8 cellular contexts compared by ENCODE assay signal in the genomic region with DNA sequence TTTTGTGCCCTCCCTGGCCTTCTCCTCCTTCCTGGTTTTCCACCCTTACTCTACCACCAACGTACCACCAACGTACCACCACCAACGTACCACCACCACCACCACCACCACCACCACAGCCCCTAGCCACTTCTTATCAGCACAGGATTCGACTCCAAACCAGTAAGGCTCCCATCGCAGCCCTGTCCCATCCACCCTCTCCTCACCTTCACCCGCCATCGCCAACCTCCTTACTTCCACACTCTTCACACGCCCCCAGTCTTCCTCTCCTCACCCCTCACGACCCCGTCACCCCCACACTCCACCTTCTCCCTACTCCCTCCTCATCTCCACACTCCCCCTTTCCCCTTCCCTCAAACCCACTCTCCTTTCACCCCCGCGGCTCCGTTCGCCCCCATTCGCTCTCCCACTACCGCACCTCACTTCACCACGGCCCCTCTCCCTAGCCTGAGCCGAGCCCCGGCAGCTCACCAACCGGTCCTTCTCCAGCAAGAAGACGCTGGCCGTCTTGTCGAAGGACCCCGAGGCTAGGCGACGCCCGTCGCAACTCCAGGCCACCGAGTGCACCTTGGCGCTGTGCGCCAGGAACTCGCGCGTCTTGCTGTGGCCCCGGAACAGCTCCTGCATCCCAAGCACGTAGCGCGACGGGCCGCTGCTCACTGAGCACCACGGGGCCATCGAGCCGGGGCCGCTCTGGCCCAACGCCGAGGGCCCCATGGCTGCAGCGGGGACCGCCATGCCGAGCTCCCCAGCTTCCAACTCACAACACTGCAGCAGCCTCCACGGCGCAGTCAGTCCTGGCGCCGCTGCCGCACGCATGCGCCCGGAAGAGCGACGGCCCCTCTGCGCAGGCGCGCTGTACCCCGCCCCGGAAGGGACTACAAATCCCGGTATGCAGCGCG. TPM values are rescaled to one million over a fixed set of nuclear protein-coding genes. Genes with fewer than 3 reads are reported as not detected.
A peak's percentile ranks its signal among the peaks of the same experiment; 100 is the strongest.
DNase-seq lines count a peak whose midpoint lies in the region; FAIRE-seq and TF ChIP-seq lines count a peak whose summit lies in the region.
"Not testable (repeated sequence)": the region's sequence is repeated elsewhere in the genome, so short reads cannot be mapped to it uniquely, and the experiment has no call there.

A gene with protein sequence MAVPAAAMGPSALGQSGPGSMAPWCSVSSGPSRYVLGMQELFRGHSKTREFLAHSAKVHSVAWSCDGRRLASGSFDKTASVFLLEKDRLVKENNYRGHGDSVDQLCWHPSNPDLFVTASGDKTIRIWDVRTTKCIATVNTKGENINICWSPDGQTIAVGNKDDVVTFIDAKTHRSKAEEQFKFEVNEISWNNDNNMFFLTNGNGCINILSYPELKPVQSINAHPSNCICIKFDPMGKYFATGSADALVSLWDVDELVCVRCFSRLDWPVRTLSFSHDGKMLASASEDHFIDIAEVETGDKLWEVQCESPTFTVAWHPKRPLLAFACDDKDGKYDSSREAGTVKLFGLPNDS (minus strand): TSS at position 845 of the 902 bp plus-strand sequence. CDS start 107 bp downstream, at position 738.

- not testable (repeated sequence) for FAIRE-seq in H54 (lab: Jason Lieb, UNC)

- H3K36me3 ChIP-seq in GM06990 (ENCODE audit: control insufficient read depth, insufficient read depth, low read length); mammary epithelial cell (ENCODE audit: insufficient read depth, low read length); hepatocyte (replicated peaks; ENCODE audit: insufficient read depth, low read depth); stomach smooth muscle (ENCODE audit: control insufficient read depth in 2 of 2, insufficient read depth in 2 of 2, low read length in 2 of 2): not testable (repeated sequence)
- peaks cover 12% of the 10 kb centered on the region for H3K36me3 ChIP-seq in HUES64 (ENCODE audit: insufficient read depth, low read length)

- peak; percentile 85 for DNase-seq in GM06990 (ENCODE audit: extremely low read depth, insufficient read length)
- DNase-seq in H54 (ENCODE audit: insufficient read length, low spot score) = not testable (repeated sequence)
- DNase-seq in activated CD4-positive, alpha-beta T cell treated with anti-CD3 and anti-CD28 coated beads for 48 hours = peak; percentile 77
- peak; percentile 70 for DNase-seq in mammary epithelial cell
- peak; percentile 86 for DNase-seq in hepatocyte (ENCODE audit: low spot score)
- DNase-seq in posterior vena cava (ENCODE audit: low spot score) = peak; percentile 91

- H4K20me1 ChIP-seq in mammary epithelial cell (ENCODE audit: insufficient read depth, low read length); hepatocyte (ENCODE audit: insufficient read depth, poor library complexity, severe bottlenecking): not testable (repeated sequence)

- not testable (repeated sequence) for H3K4me2 ChIP-seq in mammary epithelial cell (ENCODE audit: insufficient read depth, low read depth, low read length)
- H3K4me2 ChIP-seq in hepatocyte = peak within 1 kb of the TSS; percentile 78

- not testable (repeated sequence) for H3K4me1 ChIP-seq in HUES64 (ENCODE audit: insufficient read depth, low read length); mammary epithelial cell (ENCODE audit: insufficient read depth, low read length); hepatocyte (ENCODE audit: insufficient read depth); stomach smooth muscle (ENCODE audit: control insufficient read depth, insufficient read depth, low read length)

- intact Hi-C loops in mammary epithelial cell (cut with micrococcal nuclease); posterior vena cava (cut with DNase I): not testable (repeated sequence)

- dilution Hi-C loops in mammary epithelial cell (cut with HindIII; ENCODE audit: low sequenced_read_pairs) = not testable (repeated sequence)

- peak; percentile 72 for TF ChIP-seq POLR2A in H54 (IDR thresholded peaks at IDR 0.05; ENCODE audit: low read depth, low read length)

- H3K27ac ChIP-seq in HUES64 (ENCODE audit: low read depth, low read length) = peak within 1 kb of the TSS; percentile 65; the same call in 1 of the 2 replicates
- not testable (repeated sequence) for H3K27ac ChIP-seq in mammary epithelial cell (ENCODE audit: insufficient read depth, low read depth, low read length); hepatocyte; stomach smooth muscle (ENCODE audit: low read length)

- H2AFZ ChIP-seq in mammary epithelial cell (ENCODE audit: low read depth, low read length) (peak within 1 kb of the TSS; percentile 91), hepatocyte (peak within 1 kb of the TSS; percentile 88)

- WGBS in HUES64 = under 1% methylated on average over 45 of the region's 67 CpGs
- under 1% methylated on average over 18 of the region's 67 CpGs for WGBS in mammary epithelial cell (ENCODE audit: low coverage, missing lambda C conversion rate)
- WGBS in hepatocyte (ENCODE audit: low lambda C conversion rate, missing lambda C conversion rate) = 1% methylated on average over 48 of the region's 67 CpGs

- TSS peak; percentile 23 for BruUV-seq in mammary epithelial cell (replicated peaks; lab: Mats Ljungman, UMichigan)

- H3K79me2 ChIP-seq in mammary epithelial cell (ENCODE audit: insufficient read depth, low read length) (peaks cover 17% of the 10 kb centered on the region), hepatocyte (peaks cover 10% of the 10 kb centered on the region)

- peak within 1 kb of the TSS; percentile 77 for H3K4me3 ChIP-seq in GM06990 (replicated peaks; ENCODE audit: low read depth, low read length)
- peak within 1 kb of the TSS; percentile 82 for H3K4me3 ChIP-seq in HUES64 (ENCODE audit: low read length)
- H3K4me3 ChIP-seq in mammary epithelial cell (replicated peaks in 1 of 3; ENCODE audit: insufficient read depth in 1 of 3, low read depth in 2 of 3, low read length in 3 of 3) = peak within 1 kb of the TSS; percentile 61 to 78 (median 71)
- peak within 1 kb of the TSS; percentile 96 for H3K4me3 ChIP-seq in hepatocyte
- peak within 1 kb of the TSS; percentile 59 to 76 for H3K4me3 ChIP-seq in stomach smooth muscle (ENCODE audit: low read length in 2 of 2)

- H3K9me2 ChIP-seq in hepatocyte (replicated peaks; ENCODE audit: insufficient read depth) = not testable (repeated sequence)

- in situ Hi-C loops in mammary epithelial cell (cut with MboI; ENCODE audit: low sequenced_read_pairs in 2 of 2) = not testable (repeated sequence)

- not testable (repeated sequence) for TF ChIP-seq CTCF in GM06990 (IDR thresholded peaks at IDR 0.05; ENCODE audit: insufficient read depth, low read length, poor library complexity, severe bottlenecking); mammary epithelial cell (conservative IDR thresholded peaks at IDR 0.05 in 1 of 2, IDR thresholded peaks at IDR 0.05 in 1 of 2; ENCODE audit: extremely low read depth in 1 of 2, insufficient read depth in 1 of 2, low read depth in 1 of 2, low read length in 2 of 2); hepatocyte (IDR thresholded peaks at IDR 0.05; ENCODE audit: poor library complexity)

- not testable (repeated sequence) for H3K27me3 ChIP-seq in GM06990 (replicated peaks; ENCODE audit: control insufficient read depth, insufficient read depth, low read length); HUES64 (ENCODE audit: insufficient read depth, low read length); mammary epithelial cell (ENCODE audit: insufficient read depth, low read length); hepatocyte; stomach smooth muscle (ENCODE audit: control insufficient read depth in 1 of 2, insufficient read depth in 2 of 2, low read length in 2 of 2)

- CTCF ChIA-PET in mammary epithelial cell (lab: Charles Lee; ENCODE audit: low non-redundant PET) = not testable (repeated sequence)

- not testable (repeated sequence) for H3K9me3 ChIP-seq in HUES64 (ENCODE audit: insufficient read depth, low read depth, low read length); mammary epithelial cell (replicated peaks; ENCODE audit: insufficient read depth, low read length); hepatocyte (ENCODE audit: low read depth); stomach smooth muscle (ENCODE audit: control insufficient read depth in 2 of 2, low read length in 2 of 2)

- H3K9ac ChIP-seq in HUES64 (ENCODE audit: low read depth, low read length) = peak within 1 kb of the TSS; percentile 86
- H3K9ac ChIP-seq in mammary epithelial cell (ENCODE audit: insufficient read depth, low read length) = peak within 1 kb of the TSS; percentile 32
- peak within 1 kb of the TSS in 1 of 2 donors; percentile 15 for H3K9ac ChIP-seq in stomach smooth muscle (ENCODE audit: low read length in 2 of 2)

RNA-seq across cellular contexts. Expression of the gene that starts here (rescaled TPM):
- 67.6 TPM for polyA plus RNA-seq in HUES64 (2013, experiment 1 of 2)
- polyA plus RNA-seq in HUES64 (2013, experiment 2 of 2) = 67.4 TPM
- 10 to 100 TPM; 79.2 to 91.2 TPM for total RNA-seq in mammary epithelial cell
- polyA plus RNA-seq in mammary epithelial cell = 152 TPM
- 93.4 TPM for polyA minus RNA-seq in mammary epithelial cell
- total RNA-seq in hepatocyte = 65.7 and 74.5 TPM in 2 replicates
- polyA plus RNA-seq in hepatocyte = 62.0 and 66.3 TPM in 2 replicates
- total RNA-seq in posterior vena cava = 10 to 100 TPM; 12.5 to 16.4 TPM
